ENCODE assay signal across 23 cellular contexts in the genomic region with DNA sequence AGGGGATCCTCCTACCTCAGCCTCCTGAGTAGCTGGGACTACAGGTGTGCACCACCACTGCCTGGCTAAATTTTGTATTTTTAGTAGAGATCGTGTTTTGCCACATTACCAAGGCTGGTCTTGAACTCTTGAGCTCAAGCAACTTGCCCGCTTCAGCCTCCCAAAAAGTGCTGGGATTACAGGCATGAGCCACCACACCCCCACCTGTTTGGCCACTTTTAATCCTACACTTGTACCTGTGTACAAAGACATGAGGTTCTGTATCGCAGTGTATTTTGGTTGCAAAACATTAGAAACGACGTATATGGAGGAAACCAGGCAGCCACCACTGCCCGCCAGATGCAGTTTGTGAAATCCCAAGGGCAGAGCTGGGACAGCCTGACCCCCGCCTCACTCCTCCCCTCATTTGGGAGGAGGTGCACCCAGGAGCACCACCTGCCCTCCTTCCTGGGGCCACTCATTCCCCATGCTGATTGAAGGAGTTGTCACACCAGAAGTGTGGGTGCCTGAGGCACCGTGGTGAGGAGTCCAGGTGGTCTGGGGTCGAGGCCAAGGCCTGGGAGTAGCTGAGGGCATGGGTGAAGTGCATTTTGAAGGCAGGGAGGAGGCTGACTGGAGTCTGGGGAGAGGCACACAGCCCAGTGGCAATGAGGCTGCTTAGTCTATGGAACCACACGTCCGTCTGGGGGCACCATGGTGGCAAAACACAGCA. TPM values are rescaled to one million over a fixed set of nuclear protein-coding genes. Genes with fewer than 3 reads are reported as not detected.
DNase-seq lines count a peak whose midpoint lies in the region; ATAC-seq and TF ChIP-seq lines count a peak whose summit lies in the region.
"Had no signal": no experiment of that assay in that cellular context is flagged by ENCODE, and none has a peak within 500 bp of the region (broad histone marks: within the 10 kb centered on the region; RNA-seq: fewer than 3 reads in every experiment).

No MANE protein-coding gene starts in this region.

- H3K27me3 ChIP-seq in BLaER1 treated with 17β-estradiol and CSF1 and Interleukin-3, amounts not matched to agents 10 nM and 100 nM, result peaks cover 0 to 31% (median 0%) of the 10 kb centered on the region in 11 experiments; a peak in 4 of 22 replicates
- H3K27me3 ChIP-seq: BE2C had no signal

- H3K9ac ChIP-seq in BLaER1 treated with 17β-estradiol and CSF1 and Interleukin-3, amounts not matched to agents 10 nM and 100 nM, result no peak overlapping the region
- H3K9ac ChIP-seq: KMS-11 had no signal

- H3K27ac ChIP-seq in BLaER1 treated with 17β-estradiol and CSF1 and Interleukin-3, amounts not matched to agents 10 nM and 100 nM, result 0 out of 22 replicates have a peak overlapping the region, but pooled peaks of 1 of the 11 experiments have one; percentile 92
- H3K27ac ChIP-seq in coronary artery, result no peak overlapping the region
- H3K27ac ChIP-seq: KMS-11 had no signal

- TF ChIP-seq CTCF in coronary artery (IDR thresholded peaks at IDR 0.05), result no peak
- TF ChIP-seq CTCF in nephron progenitor cell (IDR thresholded peaks at IDR 0.05), result no peak

- DNase-seq in coronary artery (ENCODE audit: low spot score) (peak; percentile 67), nephron progenitor cell (no peak), posterior vena cava (ENCODE audit: low spot score) (peak; percentile 64), SHP77 treated with DMSO at 0.1 percent for 48 hours (lab: John Stamatoyannopoulos, UW) (no peak), HEK293T (ENCODE audit: extremely low spot score) (no peak), NCI-H1436 (lab: John Stamatoyannopoulos, UW) (no peak)
- DNase-seq: BE2C; CD4-positive, alpha-beta T cell; COR-L47; DMS79; IMR-90; NCI-H1092 treated with DMSO at 0.1 percent for 48 hours; NCI-H146; NCI-H2029 treated with DMSO at 0.1 percent for 48 hours; NCI-H2171; NCI-H345; NCI-H524 treated with DMSO at 0.1 percent for 48 hours; Right ventricle myocardium superior had no signal

- intact Hi-C loops in posterior vena cava (cut with DNase I), result no loop called here

- CTCF ChIA-PET in HEK293T (lab: Yijun Ruan, JAX), result no interaction called here

- no peaks in the 10 kb centered on the region for H3K36me3 Mint-ChIP-seq in nephron progenitor cell (ENCODE audit: low read depth)

- no peaks in the 10 kb centered on the region for H3K36me3 ChIP-seq in BLaER1 treated with 17β-estradiol and CSF1 and Interleukin-3, amounts not matched to agents 10 nM and 100 nM
- H3K36me3 ChIP-seq: BE2C had no signal

- POLR2A ChIA-PET in HEK293T (lab: Yijun Ruan, JAX), result no interaction called here

- ATAC-seq in GM18505 (IDR thresholded peaks at IDR 0.05; ENCODE audit: unreplicated experiment), result no peak
- ATAC-seq: GM23338, HCT116 had no signal

- peaks cover 16% of the 10 kb centered on the region for H3K27me3 Mint-ChIP-seq in nephron progenitor cell (ENCODE audit: low read depth, poor library complexity)

- H3K4me3 Mint-ChIP-seq in nephron progenitor cell, result no peak overlapping the region
- H3K4me3 Mint-ChIP-seq: CD4-positive, alpha-beta T cell; GM23338 had no signal

- H3K4me1 ChIP-seq in BLaER1 treated with 17β-estradiol and CSF1 and Interleukin-3, amounts not matched to agents 10 nM and 100 nM, result peaks cover 42 to 82% (median 78%) of the 10 kb centered on the region in 10 experiments
- H3K4me1 ChIP-seq: BE2C had no signal

- no peak for TF ChIP-seq POLR2A in GM18505 (IDR thresholded peaks at IDR 0.05; ENCODE audit: borderline replicate concordance, extremely low read depth, insufficient read depth, insufficient read length)

- H3K27ac Mint-ChIP-seq in nephron progenitor cell, result peak overlapping the region; percentile 29
- H3K27ac Mint-ChIP-seq: CD4-positive, alpha-beta T cell; GM23338 had no signal

- peaks cover 0 to 5% (median 0%) of the 10 kb centered on the region in 11 experiments; a peak in 2 of 22 replicates for H4K20me1 ChIP-seq in BLaER1 treated with 17β-estradiol and CSF1 and Interleukin-3, amounts not matched to agents 10 nM and 100 nM

- H3K4me3 ChIP-seq in BLaER1 treated with 17β-estradiol and CSF1 and Interleukin-3, amounts not matched to agents 10 nM and 100 nM, result no peak overlapping the region
- H3K4me3 ChIP-seq in coronary artery, result no peak overlapping the region
- H3K4me3 ChIP-seq: GM23338 had no signal

- peaks cover 21% of the 10 kb centered on the region for H3K4me1 Mint-ChIP-seq in nephron progenitor cell
- H3K4me1 Mint-ChIP-seq: GM23338 had no signal

- H3K4me2 ChIP-seq in BLaER1 treated with 17β-estradiol and CSF1 and Interleukin-3, amounts not matched to agents 10 nM and 100 nM, result peak overlapping the region in 8 of 11 experiments; percentile 77 to 94 (median 86); a peak in 16 of 22 replicates
- H3K4me2 ChIP-seq: GM23338, KMS-11 had no signal

- peaks cover 7 to 11% (median 8%) of the 10 kb centered on the region in 11 experiments; a peak in 16 of 22 replicates for H3K9me3 ChIP-seq in BLaER1 treated with 17β-estradiol and CSF1 and Interleukin-3, amounts not matched to agents 10 nM and 100 nM (replicated peaks in 1 of 11)
- H3K9me3 ChIP-seq: BE2C had no signal

- peaks cover 10% of the 10 kb centered on the region for H3K9me3 Mint-ChIP-seq in nephron progenitor cell
- H3K9me3 Mint-ChIP-seq: CD4-positive, alpha-beta T cell had no signal

TF ChIP-seq in HEK293T, 16 proteins besides CTCF, POLR2A, EP300 and RAD21:
- no peak for TF ChIP-seq CTBP1 (IDR thresholded peaks at IDR 0.05; ENCODE audit: borderline replicate concordance)
- TF ChIP-seq L3MBTL2 (conservative IDR thresholded peaks at IDR 0.05), result no peak
- TF ChIP-seq FOXM1 (IDR thresholded peaks at IDR 0.05; ENCODE audit: borderline replicate concordance), result no peak
- no peak for TF ChIP-seq SP1 (IDR thresholded peaks at IDR 0.05)
- TF ChIP-seq NFRKB (IDR thresholded peaks at IDR 0.05), result no peak
- no peak for TF ChIP-seq ELF4 (IDR thresholded peaks at IDR 0.05)
- TF ChIP-seq BHLHE40 (IDR thresholded peaks at IDR 0.05; ENCODE audit: borderline replicate concordance), result no peak
TF ChIP-seq in HEK293T: peak in this region for 0.

RNA-seq across cellular contexts. Expression of a gene that starts 39.3 kb away (rescaled TPM):
- 10 to 100 TPM; 29.2 to 38.2 TPM for total RNA-seq in posterior vena cava
- total RNA-seq: CD4-positive, alpha-beta T cell had no signal

Comparison
In these comparisons a context has a peak if more than half of its experiments do, and no peak if none do; other contexts are left out.
1. DNase-seq: peak in coronary artery (single experiment) and posterior vena cava (single experiment); none in nephron progenitor cell (single experiment), SHP77 treated with DMSO at 0.1 percent for 48 hours (single experiment), HEK293T (single experiment) and NCI-H1436 (single experiment).